In genomic region chr16:57265850-57266530, GRCh38 we compare ENCODE assay signal across 7 cellular contexts. TPM values are rescaled to one million over a fixed set of nuclear protein-coding genes. Genes with fewer than 3 reads are reported as not detected.
DNase-seq lines count a peak whose midpoint lies in the region; TF ChIP-seq lines count a peak whose summit lies in the region.

No MANE protein-coding gene starts in this region.

- intact Hi-C loops in spleen (cut with DNase I; ENCODE audit: low total_unique reads) = no loop called here

- H3K4me2 ChIP-seq in Loucy (ENCODE audit: low read depth, low read length, poor library complexity, severe bottlenecking) (peak overlapping the region; percentile 19), hepatocyte (peak overlapping the region; percentile 60)

- TF ChIP-seq CTCF in Loucy (conservative IDR thresholded peaks at IDR 0.05; ENCODE audit: low read length) (no peak), hepatocyte (IDR thresholded peaks at IDR 0.05; ENCODE audit: poor library complexity) (no peak), spleen (IDR thresholded peaks at IDR 0.05 in 8 of 11, conservative IDR thresholded peaks at IDR 0.05 in 3 of 11) (no peak)

- H3K27ac ChIP-seq in hepatocyte = peak overlapping the region; percentile 99
- peak overlapping the region in 5 of 8 donors; percentile 31 to 65 (median 56) for H3K27ac ChIP-seq in spleen

- H3K36me3 ChIP-seq in Loucy (ENCODE audit: insufficient read depth, low read length) (no peaks in the 10 kb centered on the region), hepatocyte (replicated peaks; ENCODE audit: insufficient read depth, low read depth) (no peaks in the 10 kb centered on the region), spleen (no peaks in the 10 kb centered on the region)

- no peaks in the 10 kb centered on the region for H3K9me3 ChIP-seq in Loucy (ENCODE audit: insufficient read depth, low read depth, low read length)
- H3K9me3 ChIP-seq in hepatocyte (ENCODE audit: low read depth) = no peaks in the 10 kb centered on the region
- H3K9me3 ChIP-seq in spleen = no peaks in the 10 kb centered on the region

- peak overlapping the region; percentile 49; the same call in 1 of the 2 replicates for H2AFZ ChIP-seq in Loucy (ENCODE audit: low read length)
- no peak overlapping the region for H2AFZ ChIP-seq in hepatocyte

- H3K27me3 ChIP-seq in Loucy (ENCODE audit: insufficient read depth, low read length, poor library complexity, severe bottlenecking) (no peaks in the 10 kb centered on the region), hepatocyte (no peaks in the 10 kb centered on the region), spleen (replicated peaks in 1 of 7) (no peaks in the 10 kb centered on the region)

- no peaks in the 10 kb centered on the region for H3K9me2 ChIP-seq in Loucy (replicated peaks; ENCODE audit: low read depth, low read length)
- no peaks in the 10 kb centered on the region for H3K9me2 ChIP-seq in hepatocyte (replicated peaks; ENCODE audit: insufficient read depth)

- no peak for DNase-seq in activated naive CD8-positive, alpha-beta T cell treated with anti-CD3 and anti-CD28 coated beads for 36 hours
- DNase-seq in hepatocyte (ENCODE audit: low spot score) (peak; percentile 70), spleen (peak; percentile 74), activated gamma-delta T cell treated with Interleukin-2 at 50 U/mL for 16 hours (no peak), NOMO-1 treated with DMSO at 0.1 percent for 48 hours (lab: John Stamatoyannopoulos, UW; ENCODE audit: unreplicated experiment) (no peak)
- no peak for DNase-seq in stimulated activated CD4-positive, alpha-beta T cell treated with anti-CD3 and anti-CD28 coated beads, Interleukin-2, amount 100 ng/mL, for 24 hours

- no peaks in the 10 kb centered on the region for H3K27me3 Mint-ChIP-seq in activated naive CD8-positive, alpha-beta T cell treated with anti-CD3 and anti-CD28 coated beads for 36 hours

- H3K4me3 Mint-ChIP-seq in activated naive CD8-positive, alpha-beta T cell treated with anti-CD3 and anti-CD28 coated beads for 36 hours = no peak overlapping the region

- no peaks in the 10 kb centered on the region for H3K79me2 ChIP-seq in Loucy (ENCODE audit: insufficient read depth, low read length)
- H3K79me2 ChIP-seq in hepatocyte = peaks cover 30% of the 10 kb centered on the region

- H3K27ac Mint-ChIP-seq in activated naive CD8-positive, alpha-beta T cell treated with anti-CD3 and anti-CD28 coated beads for 36 hours = peak overlapping the region; percentile 81

- TF ChIP-seq POLR2A in spleen (IDR thresholded peaks at IDR 0.05) = no peak

- H3K4me1 ChIP-seq in Loucy (ENCODE audit: insufficient read depth, low read length, poor library complexity, severe bottlenecking) (peaks cover 4% of the 10 kb centered on the region), hepatocyte (ENCODE audit: insufficient read depth) (peaks cover 42% of the 10 kb centered on the region), spleen (peaks cover 0 to 52% (median 16%) of the 10 kb centered on the region in 6 donors)

- H3K9ac ChIP-seq in Loucy (ENCODE audit: low read depth, low read length, poor library complexity, severe bottlenecking) = no peak overlapping the region

- no peak overlapping the region for H3K4me3 ChIP-seq in Loucy (ENCODE audit: low read length, poor library complexity, severe bottlenecking)
- H3K4me3 ChIP-seq in hepatocyte = no peak overlapping the region
- no peak overlapping the region for H3K4me3 ChIP-seq in spleen

- no peaks in the 10 kb centered on the region for H3K36me3 Mint-ChIP-seq in activated naive CD8-positive, alpha-beta T cell treated with anti-CD3 and anti-CD28 coated beads for 36 hours

- peaks cover 32% of the 10 kb centered on the region for H3K4me1 Mint-ChIP-seq in activated naive CD8-positive, alpha-beta T cell treated with anti-CD3 and anti-CD28 coated beads for 36 hours

- H3K9me3 Mint-ChIP-seq in activated naive CD8-positive, alpha-beta T cell treated with anti-CD3 and anti-CD28 coated beads for 36 hours = no peaks in the 10 kb centered on the region

- WGBS in hepatocyte (ENCODE audit: low lambda C conversion rate, missing lambda C conversion rate) = 59% methylated on average over 16 of the region's 16 CpGs
- WGBS in spleen, 5 donors = 73 to 85% (median 77%) methylated on average over 15 to 16 of the region's 16 CpGs

- H3F3A ChIP-seq in Loucy (ENCODE audit: low read depth) = no peaks in the 10 kb centered on the region

- H4K20me1 ChIP-seq in Loucy (ENCODE audit: insufficient read depth, low read length, poor library complexity, severe bottlenecking) (no peaks in the 10 kb centered on the region), hepatocyte (ENCODE audit: insufficient read depth, poor library complexity, severe bottlenecking) (no peaks in the 10 kb centered on the region)

RNA-seq across cellular contexts. Expression of gene PLLP, which starts 18.5 kb away (rescaled TPM):
- total RNA-seq in activated naive CD8-positive, alpha-beta T cell treated with anti-CD3 and anti-CD28 coated beads for 36 hours = under 1 TPM; 0.34 to 0.54 TPM
- total RNA-seq in hepatocyte (42.3 and 49.5 TPM in 2 replicates), spleen (10 to 100 TPM in 6 of 7 donors, 1 to 10 TPM in 1; 9.6 to 53.1 (median 29.1) TPM)
- polyA plus RNA-seq in hepatocyte (31.0 and 38.7 TPM in 2 replicates), spleen (10 to 100 TPM in 1 of 3 donors, 1 to 10 TPM in 2; 4.7 to 19.1 (median 7.0) TPM)

RNA-seq across cellular contexts. Expression of gene ARL2BP, which starts 20.9 kb away (rescaled TPM):
- 10 to 100 TPM; 16.2 to 17.1 TPM for total RNA-seq in activated naive CD8-positive, alpha-beta T cell treated with anti-CD3 and anti-CD28 coated beads for 36 hours
- 92.6 and 105 TPM in 2 replicates for total RNA-seq in hepatocyte
- 102 and 104 TPM in 2 replicates for polyA plus RNA-seq in hepatocyte
- 10 to 100 TPM; 38.0 to 84.6 (median 62.4) TPM for total RNA-seq in spleen
- 10 to 100 TPM; 30.1 to 65.1 (median 35.7) TPM for polyA plus RNA-seq in spleen

Comparison
In these comparisons a context has a peak if more than half of its experiments do, and no peak if none do; other contexts are left out.
1. DNase-seq: peak in hepatocyte (single experiment) and spleen (single experiment); none in activated naive CD8-positive, alpha-beta T cell treated with anti-CD3 and anti-CD28 coated beads for 36 hours (single experiment), activated gamma-delta T cell treated with Interleukin-2 at 50 U/mL for 16 hours (single experiment), stimulated activated CD4-positive, alpha-beta T cell treated with anti-CD3 and anti-CD28 coated beads, Interleukin-2, amount 100 ng/mL, for 24 hours (0 of 2) and NOMO-1 treated with DMSO at 0.1 percent for 48 hours (single experiment).
2. RNA of gene PLLP, which starts 18.5 kb away (total RNA-seq): 42.3 to 49.5 TPM in hepatocyte and 9.6 to 53.1 TPM in spleen; 0.34 to 0.54 TPM in activated naive CD8-positive, alpha-beta T cell treated with anti-CD3 and anti-CD28 coated beads for 36 hours; every median in the first group is over 4 times any median in the second.